In the genomic region with DNA sequence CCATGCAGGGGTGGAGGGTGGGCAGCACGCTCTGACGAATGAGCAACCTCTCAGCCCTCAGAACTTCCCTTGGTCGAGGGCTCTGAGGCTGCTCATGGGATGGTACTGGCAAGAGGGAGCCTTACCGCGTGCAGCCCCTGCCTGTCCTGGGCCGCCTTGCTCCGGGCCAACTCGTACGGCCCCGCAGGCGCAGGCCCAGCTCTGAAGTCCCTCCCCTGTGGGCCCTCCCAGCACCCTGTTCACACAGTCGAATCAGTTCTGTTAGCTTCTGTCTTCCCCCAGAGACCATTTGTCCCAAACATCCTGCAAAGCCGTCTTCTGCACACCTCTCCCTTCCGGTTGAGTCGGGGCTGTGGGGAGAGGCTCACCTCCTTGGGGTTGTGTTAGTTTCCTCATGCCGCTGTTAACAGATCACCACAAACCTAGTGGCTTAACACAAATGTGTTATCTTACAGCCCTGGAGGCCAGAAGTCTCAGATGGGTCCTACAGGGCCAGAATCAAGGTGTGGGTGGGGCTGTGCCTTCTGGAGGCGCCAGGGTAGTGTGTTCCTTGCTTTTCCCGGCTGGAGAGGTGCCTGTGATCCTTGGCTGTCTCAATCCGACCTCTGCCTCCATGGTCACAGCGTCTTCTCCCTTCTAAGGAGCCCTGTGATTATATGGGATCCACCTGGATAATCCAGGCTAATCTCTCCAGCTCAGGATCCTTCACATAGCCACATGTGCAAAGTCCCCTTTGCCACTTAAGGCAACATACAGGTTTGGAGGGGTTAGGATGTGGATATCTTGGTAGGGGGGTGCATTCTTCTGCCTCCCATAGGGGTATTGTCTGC, we compare ENCODE assay signal across 2 cellular contexts.
A peak's percentile ranks its signal among the peaks of the same experiment; 100 is the strongest.
TF ChIP-seq lines count a peak whose summit lies in the region.

No MANE protein-coding gene starts in this region.

TF ChIP-seq in GM12878, 131 proteins besides CTCF, POLR2A, EP300 and RAD21 (continued from another document):
- TF ChIP-seq, protein P1, sequence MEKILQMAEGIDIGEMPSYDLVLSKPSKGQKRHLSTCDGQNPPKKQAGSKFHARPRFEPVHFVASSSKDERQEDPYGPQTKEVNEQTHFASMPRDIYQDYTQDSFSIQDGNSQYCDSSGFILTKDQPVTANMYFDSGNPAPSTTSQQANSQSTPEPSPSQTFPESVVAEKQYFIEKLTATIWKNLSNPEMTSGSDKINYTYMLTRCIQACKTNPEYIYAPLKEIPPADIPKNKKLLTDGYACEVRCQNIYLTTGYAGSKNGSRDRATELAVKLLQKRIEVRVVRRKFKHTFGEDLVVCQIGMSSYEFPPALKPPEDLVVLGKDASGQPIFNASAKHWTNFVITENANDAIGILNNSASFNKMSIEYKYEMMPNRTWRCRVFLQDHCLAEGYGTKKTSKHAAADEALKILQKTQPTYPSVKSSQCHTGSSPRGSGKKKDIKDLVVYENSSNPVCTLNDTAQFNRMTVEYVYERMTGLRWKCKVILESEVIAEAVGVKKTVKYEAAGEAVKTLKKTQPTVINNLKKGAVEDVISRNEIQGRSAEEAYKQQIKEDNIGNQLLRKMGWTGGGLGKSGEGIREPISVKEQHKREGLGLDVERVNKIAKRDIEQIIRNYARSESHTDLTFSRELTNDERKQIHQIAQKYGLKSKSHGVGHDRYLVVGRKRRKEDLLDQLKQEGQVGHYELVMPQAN (conservative IDR thresholded peaks at IDR 0.05): peak; percentile 12; the same call in 1 of the 2 replicates
- TF ChIP-seq IKZF2 (IDR thresholded peaks at IDR 0.05): 0 out of 4 replicates have a peak, but pooled peaks of 1 of the 2 experiments have one; percentile 13
- TF ChIP-seq, protein P2, sequence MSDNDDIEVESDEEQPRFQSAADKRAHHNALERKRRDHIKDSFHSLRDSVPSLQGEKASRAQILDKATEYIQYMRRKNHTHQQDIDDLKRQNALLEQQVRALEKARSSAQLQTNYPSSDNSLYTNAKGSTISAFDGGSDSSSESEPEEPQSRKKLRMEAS (IDR thresholded peaks at IDR 0.05; ENCODE audit: low read depth, low read length): no peak
- no peak for TF ChIP-seq ETV6 (conservative IDR thresholded peaks at IDR 0.05 in 1 of 2, IDR thresholded peaks at IDR 0.05 in 1 of 2; ENCODE audit: borderline replicate concordance in 1 of 2, low read depth in 1 of 2)
TF ChIP-seq in GM12878: peak in this region for 20.

TF ChIP-seq in HepG2, 621 proteins besides CTCF, POLR2A, EP300 and RAD21 (continued from another document):
- TF ChIP-seq, protein P3, sequence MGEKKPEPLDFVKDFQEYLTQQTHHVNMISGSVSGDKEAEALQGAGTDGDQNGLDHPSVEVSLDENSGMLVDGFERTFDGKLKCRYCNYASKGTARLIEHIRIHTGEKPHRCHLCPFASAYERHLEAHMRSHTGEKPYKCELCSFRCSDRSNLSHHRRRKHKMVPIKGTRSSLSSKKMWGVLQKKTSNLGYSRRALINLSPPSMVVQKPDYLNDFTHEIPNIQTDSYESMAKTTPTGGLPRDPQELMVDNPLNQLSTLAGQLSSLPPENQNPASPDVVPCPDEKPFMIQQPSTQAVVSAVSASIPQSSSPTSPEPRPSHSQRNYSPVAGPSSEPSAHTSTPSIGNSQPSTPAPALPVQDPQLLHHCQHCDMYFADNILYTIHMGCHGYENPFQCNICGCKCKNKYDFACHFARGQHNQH (CRISPR knock-in tag; IDR thresholded peaks at IDR 0.05): 0 out of 2 replicates have a peak, but pooled peaks have one; percentile 45
- TF ChIP-seq SAP130 (CRISPR knock-in tag; IDR thresholded peaks at IDR 0.05; ENCODE audit: low read depth) (0 out of 2 replicates have a peak, but pooled peaks have one; percentile 17), SIX4 (CRISPR knock-in tag; IDR thresholded peaks at IDR 0.05) (no peak), MTF2 (CRISPR knock-in tag; IDR thresholded peaks at IDR 0.05; ENCODE audit: borderline replicate concordance) (peak; percentile 40; the same call in 1 of the 2 replicates)
